ENCODE assay signal across 25 cellular contexts in the genomic region with DNA sequence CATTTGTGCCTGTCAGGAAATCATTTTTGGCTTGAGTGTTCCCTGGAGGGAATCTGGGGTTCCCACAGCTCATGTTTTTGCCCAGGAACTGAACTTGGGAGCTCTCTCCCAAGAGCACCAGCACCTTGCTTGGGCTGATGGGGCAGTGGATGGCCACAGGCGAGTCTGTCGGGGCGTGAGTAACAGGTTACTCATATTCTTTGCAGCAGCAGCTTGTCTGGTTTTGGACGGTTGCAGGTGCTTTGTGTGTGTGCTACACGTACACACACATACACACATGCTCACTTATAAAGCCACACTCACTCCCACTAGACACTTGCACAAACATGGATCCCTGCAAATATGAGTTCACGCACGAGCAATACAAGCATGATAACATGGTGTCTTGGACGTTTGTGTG. TPM values are rescaled to one million over a fixed set of nuclear protein-coding genes. Genes with fewer than 3 reads are reported as not detected.
DNase-seq lines count a peak whose midpoint lies in the region; ATAC-seq, FAIRE-seq and TF ChIP-seq lines count a peak whose summit lies in the region.
"Had no signal": no experiment of that assay in that cellular context is flagged by ENCODE, and none has a peak within 500 bp of the region (broad histone marks: within the 10 kb centered on the region; RNA-seq: fewer than 3 reads in every experiment).

No MANE protein-coding gene starts in this region.

- H3K4me1 Mint-ChIP-seq in natural killer cell = peaks cover 18 to 38% of the 10 kb centered on the region in 2 donors

- peaks cover 7 to 11% of the 10 kb centered on the region in 2 donors for H3K27me3 Mint-ChIP-seq in natural killer cell (ENCODE audit: low read depth in 2 of 2)
- H3K27me3 Mint-ChIP-seq: stimulated activated memory B cell treated with anti-CD40 and anti-IgM and Interleukin-4, amounts not matched to agents 10 μg/mL and 1 μg/mL and 100 μg/mL, for 72 hours had no signal

- peaks cover 30% of the 10 kb centered on the region; the same call in 2 of the 3 replicates for H3K4me1 ChIP-seq in A549
- no peaks in the 10 kb centered on the region for H3K4me1 ChIP-seq in foreskin keratinocyte

- TF ChIP-seq CTCF in A549 (IDR thresholded peaks at IDR 0.05) (no peak), foreskin keratinocyte (conservative IDR thresholded peaks at IDR 0.05) (no peak), GM20000 (IDR thresholded peaks at IDR 0.05; ENCODE audit: extremely low read depth, missing control alignments) (no peak), natural killer cell (IDR thresholded peaks at IDR 0.05) (no peak)

- no peaks in the 10 kb centered on the region for H3K9me3 ChIP-seq in A549
- H3K9me3 ChIP-seq: right atrium auricular region had no signal

- H3K36me3 Mint-ChIP-seq in natural killer cell = no peaks in the 10 kb centered on the region
- H3K36me3 Mint-ChIP-seq: stimulated activated memory B cell treated with anti-CD40 and anti-IgM and Interleukin-4, amounts not matched to agents 10 μg/mL and 1 μg/mL and 100 μg/mL, for 72 hours; T-cell had no signal

- intact Hi-C loops in natural killer cell (cut with micrococcal nuclease) (no loop called here), Right ventricle myocardium inferior (cut with DNase I) (loop anchor here (2.0 kb wide), 1 partner anchor 13 kb away; no protein-coding TSS in a partner anchor)

- FAIRE-seq in A549 (lab: Jason Lieb, UNC) (no peak), GM12891 (lab: Jason Lieb, UNC) (peak; percentile 54)
- FAIRE-seq: H1, HTR-8/SVneo had no signal

- peaks cover 89% of the 10 kb centered on the region for H3K27me3 ChIP-seq in foreskin keratinocyte
- H3K27me3 ChIP-seq: right atrium auricular region had no signal

- TF ChIP-seq POLR2A in A549 (IDR thresholded peaks at IDR 0.05; ENCODE audit: low read length) (no peak), GM12891 (IDR thresholded peaks at IDR 0.05; ENCODE audit: low read depth, low read length) (no peak)

- CTCF ChIA-PET in A549 (lab: Yijun Ruan, JAX) = interaction anchor here (1.1 to 4.8 kb wide), 3 partner anchors 13 to 450 kb away, joined by 3 to 53 read pairs (median 3); no protein-coding TSS in a partner anchor

- ATAC-seq in A549 (no peak), foreskin keratinocyte (peak; percentile 85), natural killer cell (no peak), Right ventricle myocardium inferior (no peak)
- ATAC-seq: T-cell had no signal

- H3K4me3 Mint-ChIP-seq in natural killer cell = no peak overlapping the region
- H3K4me3 Mint-ChIP-seq: activated CD4-positive, alpha-beta T cell treated with anti-CD3 and anti-CD28 coated beads, Interleukin-2, amount 10 ng/mL, durations not matched to agents 7 days and 5 days; dendritic cell treated with granulocyte-macrophage colony-stimulating factor and Interleukin-4, amounts not matched to agents 40 ng/mL and 50 ng/mL, for 4 days; stimulated activated memory B cell treated with anti-CD40 and anti-IgM and Interleukin-4, amounts not matched to agents 10 μg/mL and 1 μg/mL and 100 μg/mL, for 72 hours; T-cell had no signal

- 40% methylated on average over 8 of the region's 8 CpGs for WGBS in A549 (ENCODE audit: missing lambda C conversion rate)

- POLR2A ChIA-PET in A549 (lab: Yijun Ruan, JAX) = no interaction called here

- no peaks in the 10 kb centered on the region for H3K9me3 Mint-ChIP-seq in natural killer cell
- H3K9me3 Mint-ChIP-seq: activated CD4-positive, alpha-beta T cell treated with anti-CD3 and anti-CD28 coated beads, Interleukin-2, amount 10 ng/mL, durations not matched to agents 7 days and 5 days; dendritic cell treated with granulocyte-macrophage colony-stimulating factor and Interleukin-4, amounts not matched to agents 40 ng/mL and 50 ng/mL, for 4 days; stimulated activated memory B cell treated with anti-CD40 and anti-IgM and Interleukin-4, amounts not matched to agents 10 μg/mL and 1 μg/mL and 100 μg/mL, for 72 hours; T-cell had no signal

- no peak overlapping the region for H3K27ac Mint-ChIP-seq in natural killer cell
- H3K27ac Mint-ChIP-seq: activated CD4-positive, alpha-beta T cell treated with anti-CD3 and anti-CD28 coated beads, Interleukin-2, amount 10 ng/mL, durations not matched to agents 7 days and 5 days; dendritic cell treated with granulocyte-macrophage colony-stimulating factor and Interleukin-4, amounts not matched to agents 40 ng/mL and 50 ng/mL, for 4 days; stimulated activated memory B cell treated with anti-CD40 and anti-IgM and Interleukin-4, amounts not matched to agents 10 μg/mL and 1 μg/mL and 100 μg/mL, for 72 hours; T-cell had no signal

- TF ChIP-seq RAD21 in A549 (conservative IDR thresholded peaks at IDR 0.05 in 1 of 2, IDR thresholded peaks at IDR 0.05 in 1 of 2) = no peak

- H3K4me3 ChIP-seq in A549 = no peak overlapping the region
- H3K4me3 ChIP-seq: cardiac muscle cell, hepatocyte, lung, right atrium auricular region had no signal

- H3K27ac ChIP-seq in A549 (0 out of 6 replicates have a peak overlapping the region, but pooled peaks of 1 of the 2 experiments have one; percentile 40), foreskin keratinocyte (no peak overlapping the region)
- H3K27ac ChIP-seq: cardiac muscle cell, hepatocyte, right atrium auricular region had no signal

- H3K4me2 ChIP-seq in A549 = peak overlapping the region; percentile 9; the same call in 1 of the 3 replicates
- H3K4me2 ChIP-seq: hepatocyte had no signal

- peak in 1 of 2 experiments; percentile 28 for DNase-seq in A549 (ENCODE audit: low read depth in 1 of 2, low spot score in 1 of 2)
- DNase-seq in GM12891 (ENCODE audit: insufficient read length, low spot score) = no peak
- peak; percentile 66 for DNase-seq in RKO (ENCODE audit: low spot score)
- DNase-seq in foreskin keratinocyte = peak; percentile 86 to 89
- no peak for DNase-seq in GM20000 (ENCODE audit: low spot score)
- no peak for DNase-seq in natural killer cell
- DNase-seq in Right ventricle myocardium inferior (ENCODE audit: missing footprints) = no peak
- DNase-seq in SW 1271 (lab: John Stamatoyannopoulos, UW) = no peak
- DNase-seq: activated CD4-positive, alpha-beta T cell treated with anti-CD3 and anti-CD28 coated beads, Interleukin-2, amount 10 ng/mL, durations not matched to agents 7 days and 5 days; activated gamma-delta T cell treated with Interleukin-2 at 50 U/mL for 16 hours; NCI-H1105 treated with DMSO at 0.1 percent for 48 hours; NCI-H2081 treated with DMSO at 0.1 percent for 48 hours; NCI-H510A treated with DMSO at 0.1 percent for 48 hours; occipital lobe; Right ventricle myocardium superior; T-cell had no signal

- TF ChIP-seq EP300 in A549 (IDR thresholded peaks at IDR 0.05) = no peak

TF ChIP-seq in A549, 52 proteins besides CTCF, POLR2A, EP300 and RAD21 (continues in another document):
- TF ChIP-seq, protein P1, sequence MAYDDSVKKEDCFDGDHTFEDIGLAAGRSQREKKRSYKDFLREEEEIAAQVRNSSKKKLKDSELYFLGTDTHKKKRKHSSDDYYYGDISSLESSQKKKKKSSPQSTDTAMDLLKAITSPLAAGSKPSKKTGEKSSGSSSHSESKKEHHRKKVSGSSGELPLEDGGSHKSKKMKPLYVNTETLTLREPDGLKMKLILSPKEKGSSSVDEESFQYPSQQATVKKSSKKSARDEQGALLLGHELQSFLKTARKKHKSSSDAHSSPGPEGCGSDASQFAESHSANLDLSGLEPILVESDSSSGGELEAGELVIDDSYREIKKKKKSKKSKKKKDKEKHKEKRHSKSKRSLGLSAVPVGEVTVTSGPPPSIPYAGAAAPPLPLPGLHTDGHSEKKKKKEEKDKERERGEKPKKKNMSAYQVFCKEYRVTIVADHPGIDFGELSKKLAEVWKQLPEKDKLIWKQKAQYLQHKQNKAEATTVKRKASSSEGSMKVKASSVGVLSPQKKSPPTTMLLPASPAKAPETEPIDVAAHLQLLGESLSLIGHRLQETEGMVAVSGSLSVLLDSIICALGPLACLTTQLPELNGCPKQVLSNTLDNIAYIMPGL (CRISPR knock-in tag; IDR thresholded peaks at IDR 0.05; ENCODE audit: borderline replicate concordance) = no peak

TF ChIP-seq in GM12891, 5 proteins besides CTCF, POLR2A, EP300 and RAD21:
- no peak for TF ChIP-seq TAF1 (IDR thresholded peaks at IDR 0.05; ENCODE audit: low read depth, low read length)
- no peak for TF ChIP-seq PAX5 (IDR thresholded peaks at IDR 0.05; ENCODE audit: insufficient read depth, low read length, severe bottlenecking)
- TF ChIP-seq POLR2AphosphoS5 (IDR thresholded peaks at IDR 0.05; ENCODE audit: low read depth, low read length) = no peak
- TF ChIP-seq POU2F2 (IDR thresholded peaks at IDR 0.05; ENCODE audit: low read depth, low read length) = no peak
- no peak for TF ChIP-seq SPI1 (IDR thresholded peaks at IDR 0.05; ENCODE audit: low read depth, low read length)

RNA-seq across cellular contexts. Expression of a gene that starts 2.9 kb away (rescaled TPM):
- polyA plus RNA-seq in A549 (2011; rRNA removed) (3.3 and 3.6 TPM in 2 replicates), A549 (2017; fragmentation: RNase III; extraction: RNeasy Plus Mini Kit Qiagen cat#74134 plus additional on column Dnase treatment) (5.2 to 5.7 TPM (median 5.5 TPM) in 3 replicates), foreskin keratinocyte (0.03 TPM in 1 of 2 replicates, not detected in the other)
- polyA plus RNA-seq in A549 (2012; cell fraction: cytosol; rRNA removed) = 7.3 and 10.0 TPM in 2 replicates
- polyA plus RNA-seq in A549 (2012; cell fraction: nucleus; rRNA removed) = 14.9 and 18.0 TPM in 2 replicates
- 3.1 and 4.5 TPM in 2 replicates for polyA minus RNA-seq in A549 (2011; rRNA and poly(A)+ RNA removed)
- polyA plus RNA-seq in GM12891 (2012; ENCODE audit: low read depth, missing spikeins) = 4.1 TPM
- total RNA-seq in foreskin keratinocyte (0.04 and 0.07 TPM in 2 replicates), natural killer cell (under 1 TPM in 1 of 3 donors, not detected in 2; 0.21 TPM), Right ventricle myocardium inferior (5.1 TPM)
- total RNA-seq: fibroblast of villous mesenchyme had no signal

RNA-seq across cellular contexts. Expression of a gene that starts 34.2 kb away (rescaled TPM):
- not detected in 2 replicates for polyA plus RNA-seq in A549 (2011; rRNA removed)
- polyA plus RNA-seq in A549 (2012; cell fraction: cytosol; rRNA removed) = not detected in 2 replicates
- polyA plus RNA-seq in A549 (2012; cell fraction: nucleus; rRNA removed) = not detected in 2 replicates
- polyA plus RNA-seq in A549 (2017; fragmentation: RNase III; extraction: RNeasy Plus Mini Kit Qiagen cat#74134 plus additional on column Dnase treatment) = not detected in 3 replicates
- not detected in 2 replicates for polyA minus RNA-seq in A549 (2011; rRNA and poly(A)+ RNA removed)
- 0.05 TPM for polyA plus RNA-seq in GM12891 (2012; ENCODE audit: low read depth, missing spikeins)
- total RNA-seq in foreskin keratinocyte = 0.14 TPM in 2 replicates
- 0.12 and 0.29 TPM in 2 replicates for polyA plus RNA-seq in foreskin keratinocyte
- total RNA-seq in natural killer cell = not detected
- not detected for total RNA-seq in Right ventricle myocardium inferior
- total RNA-seq: activated CD4-positive, alpha-beta T cell treated with anti-CD3 and anti-CD28 coated beads, Interleukin-2, amount 10 ng/mL, durations not matched to agents 7 days and 5 days; fibroblast of villous mesenchyme; hepatocyte; lung; right atrium auricular region; Right ventricle myocardium superior; T-cell had no signal
- polyA plus RNA-seq: hepatocyte, lung had no signal

Comparison
In these comparisons a context has a peak if more than half of its experiments do, and no peak if none do; other contexts are left out.
1. DNase-seq: peak in RKO (single experiment) and foreskin keratinocyte (2 of 2); none in GM12891 (single experiment), GM20000 (single experiment), natural killer cell (single experiment), Right ventricle myocardium inferior (single experiment) and SW 1271 (0 of 2).